ENCODE assay signal across 8 cellular contexts in the genomic region with DNA sequence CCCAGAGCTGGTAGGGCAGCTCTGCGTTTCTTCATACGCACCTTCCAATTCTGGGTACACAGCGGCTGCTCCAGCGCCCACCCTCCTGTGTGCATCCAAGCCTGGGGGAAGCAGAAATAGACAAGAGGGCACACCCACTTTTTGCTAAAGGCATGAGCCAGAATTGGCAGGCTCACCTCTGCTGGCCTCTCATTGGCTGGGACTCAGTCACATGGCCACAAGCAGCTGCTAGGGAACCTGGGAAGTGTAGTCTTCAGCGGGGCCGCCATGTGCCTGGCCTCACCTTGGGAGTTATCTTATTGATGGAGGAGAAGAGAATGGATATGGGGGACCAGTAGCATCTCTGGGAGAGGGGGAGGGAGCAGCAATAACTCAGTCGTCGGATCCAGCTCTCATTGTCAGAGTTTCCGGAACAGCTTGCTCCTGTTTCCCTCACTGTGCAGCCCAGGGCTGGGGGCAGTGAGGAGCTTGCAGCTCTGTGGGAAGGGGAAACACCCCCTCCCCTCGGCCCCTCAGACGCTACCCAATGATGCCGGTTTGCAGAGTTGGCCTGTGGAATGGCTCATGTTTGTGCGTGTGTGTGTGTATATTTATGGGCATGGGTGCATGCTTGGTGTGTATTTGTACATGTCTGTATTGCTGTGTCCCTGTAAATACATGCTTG.
DNase-seq lines count a peak whose midpoint lies in the region; ATAC-seq, FAIRE-seq and TF ChIP-seq lines count a peak whose summit lies in the region.

No MANE protein-coding gene starts in this region.

- peak; percentile 73 for DNase-seq in DMS53 (lab: John Stamatoyannopoulos, UW)
- peak; percentile 69 to 73 for DNase-seq in NCI-H2081 (lab: John Stamatoyannopoulos, UW)
- DNase-seq in astrocyte of the spinal cord (ENCODE audit: low read depth, low spot score) = peak; percentile 62
- peak; percentile 93 for DNase-seq in iPS-NIHi7 (ENCODE audit: extremely low spot score)
- DNase-seq in stimulated activated CD4-positive, alpha-beta T cell treated with anti-CD3 and anti-CD28 coated beads, Interleukin-1b, Interleukin-23, amount 100 ng/mL, for 24 hours (ENCODE audit: low read depth in 4 of 4, low spot score in 1 of 4) = peak; percentile 35 to 73 (median 60)
- DNase-seq in NCI-H2107 (lab: John Stamatoyannopoulos, UW) = no peak

- ATAC-seq in HG02623 (IDR thresholded peaks at IDR 0.05; ENCODE audit: unreplicated experiment) = peak; percentile 81

- in situ Hi-C loops in astrocyte of the spinal cord (cut with HindIII; ENCODE audit: low sequenced_read_pairs) = no loop called here

- no peak overlapping the region for H3K4me3 ChIP-seq in astrocyte of the spinal cord (ENCODE audit: low read depth, low read length)

- TF ChIP-seq CTCF in astrocyte of the spinal cord (IDR thresholded peaks at IDR 0.05; ENCODE audit: low read depth, low read length) = no peak

- FAIRE-seq in TTC549 (lab: Jason Lieb, UNC) = peak; percentile 71
